In the genomic region with DNA sequence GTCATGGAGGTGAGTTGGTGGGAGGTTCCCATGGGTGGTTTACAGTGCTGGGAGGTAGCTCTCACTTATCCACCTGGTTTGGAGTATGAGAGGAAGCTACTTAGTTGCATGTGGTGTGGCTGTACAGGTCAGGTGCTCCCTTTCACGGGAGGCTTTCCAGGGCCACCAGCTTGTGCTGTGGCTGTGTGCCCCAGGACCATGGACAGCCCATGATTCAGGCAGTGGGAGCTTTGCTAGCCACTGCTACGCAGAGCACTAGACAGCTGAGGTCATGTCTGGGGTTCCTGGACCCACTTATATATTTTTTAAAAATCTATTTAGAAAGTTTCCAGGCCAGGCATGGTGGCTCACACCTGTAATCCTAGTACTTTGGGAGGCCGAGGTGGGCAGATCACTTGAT, we compare ENCODE assay signal across 22 cellular contexts. TPM values are rescaled to one million over a fixed set of nuclear protein-coding genes. Genes with fewer than 3 reads are reported as not detected.
"Had no signal": no experiment of that assay in that cellular context is flagged by ENCODE, and none has a peak within 500 bp of the region (broad histone marks: within the 10 kb centered on the region; RNA-seq: fewer than 3 reads in every experiment).

No MANE protein-coding gene starts in this region.

- H3K9me3 Mint-ChIP-seq: effector memory CD8-positive, alpha-beta T cell; naive B cell; nephron; stimulated activated naive B cell treated with anti-CD40 and anti-IgM and Interleukin-4, amounts not matched to agents 10 μg/mL and 1 μg/mL and 100 μg/mL, for 72 hours; stimulated activated naive CD8-positive, alpha-beta T cell treated with anti-CD3 and anti-CD28 coated beads, Interleukin-15, amount 100 ng/mL, for 72 hours had no signal

- H3K36me3 ChIP-seq: spleen, transverse colon had no signal

- H3K36me3 Mint-ChIP-seq: naive B cell; stimulated activated naive B cell treated with anti-CD40 and anti-IgM and Interleukin-4, amounts not matched to agents 10 μg/mL and 1 μg/mL and 100 μg/mL, for 72 hours had no signal

- H3K4me1 ChIP-seq: foreskin keratinocyte, psoas muscle, spleen, testis had no signal

- DNase-seq: cortex of kidney; effector memory CD8-positive, alpha-beta T cell; erythroblast; foreskin keratinocyte; head of caudate nucleus; hippocampal formation; kidney glomerular epithelial cell; mesendoderm; naive B cell; psoas muscle; retina; spleen; stimulated activated CD4-positive, alpha-beta T cell treated with anti-CD3 and anti-CD28 coated beads, Interleukin-15, amount 100 ng/mL, for 24 hours; stimulated activated CD4-positive, alpha-beta T cell treated with anti-CD3 and anti-CD28 coated beads, Interleukin-1b, Interleukin-23, amount 100 ng/mL, for 48 hours; stimulated activated CD4-positive, alpha-beta T cell treated with anti-CD3 and anti-CD28 coated beads, Interleukin-4, amount 100 ng/mL, for 24 hours; stimulated activated naive B cell treated with anti-CD40 and anti-IgM and Interleukin-4, amounts not matched to agents 10 μg/mL and 1 μg/mL and 100 μg/mL, for 72 hours; stimulated activated naive CD8-positive, alpha-beta T cell treated with anti-CD3 and anti-CD28 coated beads, Interleukin-15, amount 100 ng/mL, for 72 hours; testis; transverse colon had no signal

- H3K27ac Mint-ChIP-seq: effector memory CD8-positive, alpha-beta T cell; naive B cell; nephron; stimulated activated naive B cell treated with anti-CD40 and anti-IgM and Interleukin-4, amounts not matched to agents 10 μg/mL and 1 μg/mL and 100 μg/mL, for 72 hours had no signal

- H3K4me3 Mint-ChIP-seq: effector memory CD8-positive, alpha-beta T cell; naive B cell; nephron; stimulated activated naive B cell treated with anti-CD40 and anti-IgM and Interleukin-4, amounts not matched to agents 10 μg/mL and 1 μg/mL and 100 μg/mL, for 72 hours; stimulated activated naive CD8-positive, alpha-beta T cell treated with anti-CD3 and anti-CD28 coated beads, Interleukin-15, amount 100 ng/mL, for 72 hours had no signal

- ATAC-seq: effector memory CD8-positive, alpha-beta T cell; foreskin keratinocyte; psoas muscle; sciatic nerve; stimulated activated naive B cell treated with anti-CD40 and anti-IgM and Interleukin-4, amounts not matched to agents 10 μg/mL and 1 μg/mL and 100 μg/mL, for 72 hours; stimulated activated naive CD8-positive, alpha-beta T cell treated with anti-CD3 and anti-CD28 coated beads, Interleukin-15, amount 100 ng/mL, for 72 hours had no signal

- H3K9me3 ChIP-seq: psoas muscle, spleen, testis, transverse colon had no signal

- H3K27ac ChIP-seq: foreskin keratinocyte, psoas muscle, spleen, testis, transverse colon had no signal

- H3K4me3 ChIP-seq: psoas muscle, spleen, testis, transverse colon had no signal

- H3K4me1 Mint-ChIP-seq: naive B cell; nephron; stimulated activated naive CD8-positive, alpha-beta T cell treated with anti-CD3 and anti-CD28 coated beads, Interleukin-15, amount 100 ng/mL, for 72 hours had no signal

- H3K27me3 ChIP-seq: testis, transverse colon had no signal

RNA-seq across cellular contexts. Expression of gene KCNMA1, which starts 42.5 kb away (rescaled TPM):
- total RNA-seq: lung microvascular endothelial cell had no signal
